Comparison of ENCODE assay signal across 1 cellular context in the genomic region with DNA sequence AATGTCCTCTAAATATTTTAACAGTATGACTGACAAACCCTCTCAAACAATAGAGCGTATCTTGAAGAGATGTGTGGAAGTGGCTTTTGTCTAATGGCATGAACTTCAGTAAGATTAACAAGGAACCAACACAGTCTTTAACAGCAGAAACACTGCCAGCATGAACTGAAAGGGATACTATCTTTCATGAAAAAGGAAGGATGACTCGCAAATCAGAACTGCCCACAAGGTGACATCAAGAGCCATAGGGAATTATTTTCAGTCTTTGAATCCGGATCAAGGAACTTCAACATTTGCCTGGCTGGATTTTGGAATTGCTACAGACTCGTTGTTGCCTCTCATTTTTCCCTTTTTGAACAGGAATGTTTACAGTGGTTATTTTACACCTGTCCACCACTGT.
TF ChIP-seq lines count a peak whose summit lies in the region.

No MANE protein-coding gene starts in this region.

TF ChIP-seq in GM23338, 12 proteins besides CTCF, POLR2A, EP300 and RAD21 (continued from another document):
- TF ChIP-seq, protein P1, sequence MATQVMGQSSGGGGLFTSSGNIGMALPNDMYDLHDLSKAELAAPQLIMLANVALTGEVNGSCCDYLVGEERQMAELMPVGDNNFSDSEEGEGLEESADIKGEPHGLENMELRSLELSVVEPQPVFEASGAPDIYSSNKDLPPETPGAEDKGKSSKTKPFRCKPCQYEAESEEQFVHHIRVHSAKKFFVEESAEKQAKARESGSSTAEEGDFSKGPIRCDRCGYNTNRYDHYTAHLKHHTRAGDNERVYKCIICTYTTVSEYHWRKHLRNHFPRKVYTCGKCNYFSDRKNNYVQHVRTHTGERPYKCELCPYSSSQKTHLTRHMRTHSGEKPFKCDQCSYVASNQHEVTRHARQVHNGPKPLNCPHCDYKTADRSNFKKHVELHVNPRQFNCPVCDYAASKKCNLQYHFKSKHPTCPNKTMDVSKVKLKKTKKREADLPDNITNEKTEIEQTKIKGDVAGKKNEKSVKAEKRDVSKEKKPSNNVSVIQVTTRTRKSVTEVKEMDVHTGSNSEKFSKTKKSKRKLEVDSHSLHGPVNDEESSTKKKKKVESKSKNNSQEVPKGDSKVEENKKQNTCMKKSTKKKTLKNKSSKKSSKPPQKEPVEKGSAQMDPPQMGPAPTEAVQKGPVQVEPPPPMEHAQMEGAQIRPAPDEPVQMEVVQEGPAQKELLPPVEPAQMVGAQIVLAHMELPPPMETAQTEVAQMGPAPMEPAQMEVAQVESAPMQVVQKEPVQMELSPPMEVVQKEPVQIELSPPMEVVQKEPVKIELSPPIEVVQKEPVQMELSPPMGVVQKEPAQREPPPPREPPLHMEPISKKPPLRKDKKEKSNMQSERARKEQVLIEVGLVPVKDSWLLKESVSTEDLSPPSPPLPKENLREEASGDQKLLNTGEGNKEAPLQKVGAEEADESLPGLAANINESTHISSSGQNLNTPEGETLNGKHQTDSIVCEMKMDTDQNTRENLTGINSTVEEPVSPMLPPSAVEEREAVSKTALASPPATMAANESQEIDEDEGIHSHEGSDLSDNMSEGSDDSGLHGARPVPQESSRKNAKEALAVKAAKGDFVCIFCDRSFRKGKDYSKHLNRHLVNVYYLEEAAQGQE (IDR thresholded peaks at IDR 0.05; ENCODE audit: unreplicated experiment) = no peak
- TF ChIP-seq CREB1 (CRISPR knock-in tag; IDR thresholded peaks at IDR 0.05; ENCODE audit: low read depth) (no peak), EZH2 (IDR thresholded peaks at IDR 0.05; ENCODE audit: low read depth, unreplicated experiment) (no peak), JUNB (IDR thresholded peaks at IDR 0.05; ENCODE audit: unreplicated experiment) (no peak), STAT1 (IDR thresholded peaks at IDR 0.05; ENCODE audit: unreplicated experiment) (no peak), NANOG (IDR thresholded peaks at IDR 0.05; ENCODE audit: borderline replicate concordance) (no peak), POLR2AphosphoS5 (IDR thresholded peaks at IDR 0.05; ENCODE audit: low read depth) (no peak), EZH2phosphoT487 (IDR thresholded peaks at IDR 0.05; ENCODE audit: unreplicated experiment) (no peak)
- TF ChIP-seq, protein P2, sequence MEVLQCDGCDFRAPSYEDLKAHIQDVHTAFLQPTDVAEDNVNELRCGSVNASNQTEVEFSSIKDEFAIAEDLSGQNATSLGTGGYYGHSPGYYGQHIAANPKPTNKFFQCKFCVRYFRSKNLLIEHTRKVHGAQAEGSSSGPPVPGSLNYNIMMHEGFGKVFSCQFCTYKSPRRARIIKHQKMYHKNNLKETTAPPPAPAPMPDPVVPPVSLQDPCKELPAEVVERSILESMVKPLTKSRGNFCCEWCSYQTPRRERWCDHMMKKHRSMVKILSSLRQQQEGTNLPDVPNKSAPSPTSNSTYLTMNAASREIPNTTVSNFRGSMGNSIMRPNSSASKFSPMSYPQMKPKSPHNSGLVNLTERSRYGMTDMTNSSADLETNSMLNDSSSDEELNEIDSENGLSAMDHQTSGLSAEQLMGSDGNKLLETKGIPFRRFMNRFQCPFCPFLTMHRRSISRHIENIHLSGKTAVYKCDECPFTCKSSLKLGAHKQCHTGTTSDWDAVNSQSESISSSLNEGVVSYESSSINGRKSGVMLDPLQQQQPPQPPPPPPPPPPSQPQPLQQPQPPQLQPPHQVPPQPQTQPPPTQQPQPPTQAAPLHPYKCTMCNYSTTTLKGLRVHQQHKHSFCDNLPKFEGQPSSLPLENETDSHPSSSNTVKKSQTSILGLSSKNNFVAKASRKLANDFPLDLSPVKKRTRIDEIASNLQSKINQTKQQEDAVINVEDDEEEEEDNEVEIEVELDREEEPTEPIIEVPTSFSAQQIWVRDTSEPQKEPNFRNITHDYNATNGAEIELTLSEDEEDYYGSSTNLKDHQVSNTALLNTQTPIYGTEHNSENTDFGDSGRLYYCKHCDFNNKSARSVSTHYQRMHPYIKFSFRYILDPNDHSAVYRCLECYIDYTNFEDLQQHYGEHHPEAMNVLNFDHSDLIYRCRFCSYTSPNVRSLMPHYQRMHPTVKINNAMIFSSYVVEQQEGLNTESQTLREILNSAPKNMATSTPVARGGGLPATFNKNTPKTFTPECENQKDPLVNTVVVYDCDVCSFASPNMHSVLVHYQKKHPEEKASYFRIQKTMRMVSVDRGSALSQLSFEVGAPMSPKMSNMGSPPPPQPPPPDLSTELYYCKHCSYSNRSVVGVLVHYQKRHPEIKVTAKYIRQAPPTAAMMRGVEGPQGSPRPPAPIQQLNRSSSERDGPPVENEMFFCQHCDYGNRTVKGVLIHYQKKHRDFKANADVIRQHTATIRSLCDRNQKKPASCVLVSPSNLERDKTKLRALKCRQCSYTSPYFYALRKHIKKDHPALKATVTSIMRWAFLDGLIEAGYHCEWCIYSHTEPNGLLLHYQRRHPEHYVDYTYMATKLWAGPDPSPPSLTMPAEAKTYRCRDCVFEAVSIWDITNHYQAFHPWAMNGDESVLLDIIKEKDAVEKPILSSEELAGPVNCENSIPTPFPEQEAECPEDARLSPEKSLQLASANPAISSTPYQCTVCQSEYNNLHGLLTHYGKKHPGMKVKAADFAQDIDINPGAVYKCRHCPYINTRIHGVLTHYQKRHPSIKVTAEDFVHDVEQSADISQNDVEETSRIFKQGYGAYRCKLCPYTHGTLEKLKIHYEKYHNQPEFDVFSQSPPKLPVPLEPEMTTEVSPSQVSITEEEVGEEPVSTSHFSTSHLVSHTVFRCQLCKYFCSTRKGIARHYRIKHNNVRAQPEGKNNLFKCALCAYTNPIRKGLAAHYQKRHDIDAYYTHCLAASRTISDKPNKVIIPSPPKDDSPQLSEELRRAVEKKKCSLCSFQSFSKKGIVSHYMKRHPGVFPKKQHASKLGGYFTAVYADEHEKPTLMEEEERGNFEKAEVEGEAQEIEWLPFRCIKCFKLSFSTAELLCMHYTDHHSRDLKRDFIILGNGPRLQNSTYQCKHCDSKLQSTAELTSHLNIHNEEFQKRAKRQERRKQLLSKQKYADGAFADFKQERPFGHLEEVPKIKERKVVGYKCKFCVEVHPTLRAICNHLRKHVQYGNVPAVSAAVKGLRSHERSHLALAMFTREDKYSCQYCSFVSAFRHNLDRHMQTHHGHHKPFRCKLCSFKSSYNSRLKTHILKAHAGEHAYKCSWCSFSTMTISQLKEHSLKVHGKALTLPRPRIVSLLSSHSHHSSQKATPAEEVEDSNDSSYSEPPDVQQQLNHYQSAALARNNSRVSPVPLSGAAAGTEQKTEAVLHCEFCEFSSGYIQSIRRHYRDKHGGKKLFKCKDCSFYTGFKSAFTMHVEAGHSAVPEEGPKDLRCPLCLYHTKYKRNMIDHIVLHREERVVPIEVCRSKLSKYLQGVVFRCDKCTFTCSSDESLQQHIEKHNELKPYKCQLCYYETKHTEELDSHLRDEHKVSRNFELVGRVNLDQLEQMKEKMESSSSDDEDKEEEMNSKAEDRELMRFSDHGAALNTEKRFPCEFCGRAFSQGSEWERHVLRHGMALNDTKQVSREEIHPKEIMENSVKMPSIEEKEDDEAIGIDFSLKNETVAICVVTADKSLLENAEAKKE (CRISPR knock-in tag; IDR thresholded peaks at IDR 0.05) = no peak
TF ChIP-seq in GM23338: peak in this region for 0.
